Comparison of ENCODE assay signal across 9 cellular contexts in the genomic region with DNA sequence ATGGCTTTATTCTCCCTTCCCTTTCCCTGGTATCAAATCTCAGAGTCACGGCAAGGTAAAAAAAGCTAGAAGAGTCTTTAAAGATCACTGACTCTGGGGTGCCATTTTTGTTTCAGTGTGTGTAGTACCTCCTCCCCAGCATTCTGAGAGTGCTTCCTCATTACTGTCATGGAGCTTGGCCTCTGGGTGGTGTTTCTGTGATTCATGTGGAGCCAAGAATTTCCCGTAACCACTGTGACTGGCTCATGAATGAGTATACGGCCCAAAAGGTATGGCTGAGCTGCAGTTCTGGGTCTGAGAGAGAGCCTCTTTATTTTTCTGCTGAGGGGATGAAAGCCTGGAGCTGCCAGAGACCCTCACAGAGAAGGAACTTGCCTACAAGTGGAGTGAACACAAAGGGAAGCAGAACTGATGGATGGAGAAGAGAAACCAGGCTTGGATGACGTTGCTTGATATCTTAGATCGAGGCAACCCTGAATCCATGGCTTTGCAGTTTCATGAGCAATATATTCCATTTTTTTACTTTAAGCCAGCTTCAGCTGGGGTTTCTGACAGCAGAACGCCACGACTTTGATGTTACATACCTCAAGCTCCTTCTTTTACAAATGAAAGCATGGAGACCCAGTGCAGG.
DNase-seq lines count a peak whose midpoint lies in the region; ATAC-seq and TF ChIP-seq lines count a peak whose summit lies in the region.
"Had no signal": no experiment of that assay in that cellular context is flagged by ENCODE, and none has a peak within 500 bp of the region (broad histone marks: within the 10 kb centered on the region; RNA-seq: fewer than 3 reads in every experiment).

No MANE protein-coding gene starts in this region.

- H3K4me1 ChIP-seq in tibial artery: no peaks in the 10 kb centered on the region
- H3K4me1 ChIP-seq in left ventricle myocardium inferior: peaks cover 5% of the 10 kb centered on the region

- intact Hi-C loops in tibial artery (cut with DNase I; ENCODE audit: low total_unique reads): no loop called here
- intact Hi-C loops in left ventricle myocardium inferior (cut with micrococcal nuclease): no loop called here

- CTCF ChIA-PET in GM10248 (lab: Yijun Ruan, JAX): interaction anchor here (0.9 to 3.9 kb wide), 21 partner anchors 10 to 1702 kb away, joined by 3 to 48 read pairs (median 4); no protein-coding TSS in a partner anchor

- H3K27ac ChIP-seq in tibial artery (no peak overlapping the region), left ventricle myocardium inferior (replicated peaks) (no peak overlapping the region)
- H3K27ac ChIP-seq: adrenal gland had no signal

- H3K27me3 ChIP-seq in tibial artery (peaks cover 0 to 16% of the 10 kb centered on the region in 2 donors), left ventricle myocardium inferior (ENCODE audit: low read depth) (peaks cover 21% of the 10 kb centered on the region)
- H3K27me3 ChIP-seq: adrenal gland had no signal

- peaks cover 25% of the 10 kb centered on the region for H3K4me1 Mint-ChIP-seq in activated naive CD8-positive, alpha-beta T cell treated with anti-CD3 and anti-CD28 coated beads, Interleukin-2, amount 10 ng/mL, durations not matched to agents 7 days and 5 days
- peaks cover 15 to 24% (median 22%) of the 10 kb centered on the region in 3 donors for H3K4me1 Mint-ChIP-seq in naive B cell
- H3K4me1 Mint-ChIP-seq in nephron progenitor cell: peaks cover 15% of the 10 kb centered on the region

- POLR2A ChIA-PET in GM10248 (lab: Yijun Ruan, JAX): no interaction called here
- POLR2A ChIA-PET in activated naive CD8-positive, alpha-beta T cell treated with anti-CD3 and anti-CD28 coated beads, Interleukin-2, amount 10 ng/mL, durations not matched to agents 7 days and 5 days (lab: Charles Lee): interaction anchor here (1.5 to 2.7 kb wide), 3 partner anchors 30 to 68 kb away, joined by 5 to 15 read pairs (median 9); no protein-coding TSS in a partner anchor

- TF ChIP-seq CTCF in GM10248 (IDR thresholded peaks at IDR 0.05; ENCODE audit: control extremely low read depth, extremely low read depth, low read depth, missing control alignments) (no peak), tibial artery (IDR thresholded peaks at IDR 0.05) (no peak), left ventricle myocardium inferior (IDR thresholded peaks at IDR 0.05; ENCODE audit: borderline replicate concordance) (no peak), nephron progenitor cell (IDR thresholded peaks at IDR 0.05) (no peak)

- H3K9me3 Mint-ChIP-seq in activated naive CD8-positive, alpha-beta T cell treated with anti-CD3 and anti-CD28 coated beads, Interleukin-2, amount 10 ng/mL, durations not matched to agents 7 days and 5 days: no peaks in the 10 kb centered on the region
- H3K9me3 Mint-ChIP-seq in naive B cell: peaks cover 0 to 4% (median 0%) of the 10 kb centered on the region in 7 donors
- no peaks in the 10 kb centered on the region for H3K9me3 Mint-ChIP-seq in nephron progenitor cell

- H3K36me3 ChIP-seq in tibial artery (no peaks in the 10 kb centered on the region), left ventricle myocardium inferior (no peaks in the 10 kb centered on the region)
- H3K36me3 ChIP-seq: adrenal gland had no signal

- no peaks in the 10 kb centered on the region for H3K36me3 Mint-ChIP-seq in activated naive CD8-positive, alpha-beta T cell treated with anti-CD3 and anti-CD28 coated beads, Interleukin-2, amount 10 ng/mL, durations not matched to agents 7 days and 5 days
- H3K36me3 Mint-ChIP-seq in naive B cell: peaks cover 0 to 7% of the 10 kb centered on the region in 2 donors
- H3K36me3 Mint-ChIP-seq in nephron progenitor cell (ENCODE audit: low read depth): no peaks in the 10 kb centered on the region

- H3K27me3 Mint-ChIP-seq in activated naive CD8-positive, alpha-beta T cell treated with anti-CD3 and anti-CD28 coated beads, Interleukin-2, amount 10 ng/mL, durations not matched to agents 7 days and 5 days: peaks cover 3% of the 10 kb centered on the region
- H3K27me3 Mint-ChIP-seq in naive B cell: peaks cover 13 to 33% (median 25%) of the 10 kb centered on the region in 3 donors
- H3K27me3 Mint-ChIP-seq in nephron progenitor cell (ENCODE audit: low read depth, poor library complexity): peaks cover 21% of the 10 kb centered on the region

- DNase-seq in GM10248 (ENCODE audit: extremely low spot score): peak; percentile 31
- no peak for DNase-seq in activated naive CD8-positive, alpha-beta T cell treated with anti-CD3 and anti-CD28 coated beads, Interleukin-2, amount 10 ng/mL, durations not matched to agents 7 days and 5 days
- no peak for DNase-seq in naive B cell
- no peak for DNase-seq in tibial artery
- no peak for DNase-seq in left ventricle myocardium inferior
- no peak for DNase-seq in nephron progenitor cell

- H3K9me3 ChIP-seq in tibial artery (no peaks in the 10 kb centered on the region), left ventricle myocardium inferior (replicated peaks) (no peaks in the 10 kb centered on the region)
- H3K9me3 ChIP-seq: adrenal gland had no signal

- ATAC-seq in HG03565 (IDR thresholded peaks at IDR 0.05; ENCODE audit: unreplicated experiment) (peak; percentile 31), naive B cell (ENCODE audit: low read depth in 2 of 2) (no peak), GM18861 (IDR thresholded peaks at IDR 0.05; ENCODE audit: unreplicated experiment) (no peak)
- no peak for ATAC-seq in activated naive CD8-positive, alpha-beta T cell treated with anti-CD3 and anti-CD28 coated beads, Interleukin-2, amount 10 ng/mL, durations not matched to agents 7 days and 5 days (ENCODE audit: low read depth)

- peak overlapping the region; percentile 23 for H3K4me3 Mint-ChIP-seq in activated naive CD8-positive, alpha-beta T cell treated with anti-CD3 and anti-CD28 coated beads, Interleukin-2, amount 10 ng/mL, durations not matched to agents 7 days and 5 days
- H3K4me3 Mint-ChIP-seq in naive B cell: peak overlapping the region in 4 of 8 donors; percentile 16 to 58 (median 40)
- H3K4me3 Mint-ChIP-seq in nephron progenitor cell: no peak overlapping the region

- no peak overlapping the region for H3K4me3 ChIP-seq in tibial artery
- no peak overlapping the region for H3K4me3 ChIP-seq in left ventricle myocardium inferior
- H3K4me3 ChIP-seq: adrenal gland had no signal

- peak overlapping the region; percentile 13 for H3K27ac Mint-ChIP-seq in activated naive CD8-positive, alpha-beta T cell treated with anti-CD3 and anti-CD28 coated beads, Interleukin-2, amount 10 ng/mL, durations not matched to agents 7 days and 5 days
- H3K27ac Mint-ChIP-seq in naive B cell (peak overlapping the region in 5 of 6 donors; percentile 45 to 94 (median 78)), nephron progenitor cell (no peak overlapping the region)
